2 cellular contexts compared by ENCODE assay signal in genomic region chr9:129558551-129559505, GRCh38.
A peak's percentile ranks its signal among the peaks of the same experiment; 100 is the strongest.
TF ChIP-seq lines count a peak whose summit lies in the region.

No MANE protein-coding gene starts in this region.

TF ChIP-seq in IMR-90, 13 proteins besides CTCF, POLR2A, EP300 and RAD21:
- TF ChIP-seq, protein P1, sequence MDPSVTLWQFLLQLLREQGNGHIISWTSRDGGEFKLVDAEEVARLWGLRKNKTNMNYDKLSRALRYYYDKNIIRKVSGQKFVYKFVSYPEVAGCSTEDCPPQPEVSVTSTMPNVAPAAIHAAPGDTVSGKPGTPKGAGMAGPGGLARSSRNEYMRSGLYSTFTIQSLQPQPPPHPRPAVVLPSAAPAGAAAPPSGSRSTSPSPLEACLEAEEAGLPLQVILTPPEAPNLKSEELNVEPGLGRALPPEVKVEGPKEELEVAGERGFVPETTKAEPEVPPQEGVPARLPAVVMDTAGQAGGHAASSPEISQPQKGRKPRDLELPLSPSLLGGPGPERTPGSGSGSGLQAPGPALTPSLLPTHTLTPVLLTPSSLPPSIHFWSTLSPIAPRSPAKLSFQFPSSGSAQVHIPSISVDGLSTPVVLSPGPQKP (IDR thresholded peaks at IDR 0.05; ENCODE audit: borderline replicate concordance, low read depth, low read length) = no peak
- TF ChIP-seq SMC3 (IDR thresholded peaks at IDR 0.05; ENCODE audit: low read depth, low read length) (no peak), MAZ (IDR thresholded peaks at IDR 0.05; ENCODE audit: borderline replicate concordance, low read depth, low read length) (no peak), CEBPB (IDR thresholded peaks at IDR 0.05; ENCODE audit: low read depth, low read length) (no peak), USF2 (IDR thresholded peaks at IDR 0.05; ENCODE audit: low read depth, low read length) (no peak), MAFK (IDR thresholded peaks at IDR 0.05; ENCODE audit: low read depth, low read length) (no peak)

TF ChIP-seq in H1, 55 proteins besides CTCF, POLR2A, EP300 and RAD21:
- TF ChIP-seq, protein P2, sequence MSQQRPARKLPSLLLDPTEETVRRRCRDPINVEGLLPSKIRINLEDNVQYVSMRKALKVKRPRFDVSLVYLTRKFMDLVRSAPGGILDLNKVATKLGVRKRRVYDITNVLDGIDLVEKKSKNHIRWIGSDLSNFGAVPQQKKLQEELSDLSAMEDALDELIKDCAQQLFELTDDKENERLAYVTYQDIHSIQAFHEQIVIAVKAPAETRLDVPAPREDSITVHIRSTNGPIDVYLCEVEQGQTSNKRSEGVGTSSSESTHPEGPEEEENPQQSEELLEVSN (IDR thresholded peaks at IDR 0.05) = peak; percentile 31; the same call in 1 of the 2 replicates
- TF ChIP-seq ZNF274 (IDR thresholded peaks at IDR 0.05; ENCODE audit: borderline replicate concordance, extremely low read depth, low read length) = no peak
